Comparison of ENCODE assay signal across 25 cellular contexts in genomic region chr20:24816907-24817306, GRCh38.
DNase-seq lines count a peak whose midpoint lies in the region; ATAC-seq, FAIRE-seq and TF ChIP-seq lines count a peak whose summit lies in the region.
"Had no signal": no experiment of that assay in that cellular context is flagged by ENCODE, and none has a peak within 500 bp of the region (broad histone marks: within the 10 kb centered on the region; RNA-seq: fewer than 3 reads in every experiment).

No MANE protein-coding gene starts in this region.

- no peak overlapping the region for H3K9ac ChIP-seq in H9 (ENCODE audit: extremely low read depth, insufficient read length, low read length)

- no peak for FAIRE-seq in GM19239 (lab: Jason Lieb, UNC)
- FAIRE-seq: GM12891 had no signal

- H3K4me3 Mint-ChIP-seq in H9 (no peak overlapping the region), CD14-positive monocyte (no peak overlapping the region)
- no peak overlapping the region for H3K4me3 Mint-ChIP-seq in naive thymus-derived CD4-positive, alpha-beta T cell
- no peak overlapping the region for H3K4me3 Mint-ChIP-seq in activated CD4-positive, alpha-beta T cell treated with anti-CD3 and anti-CD28 coated beads, Interleukin-2, amount 10 ng/mL, durations not matched to agents 7 days and 5 days
- H3K4me3 Mint-ChIP-seq: B cell; CD4-positive, CD25-positive, alpha-beta regulatory T cell; IgD-negative memory B cell had no signal

- no peak overlapping the region for H2BK20ac ChIP-seq in H9 (ENCODE audit: low read depth, low read length, poor library complexity, severe bottlenecking)

- H4K20me1 ChIP-seq in H9 (ENCODE audit: control insufficient read depth, insufficient read depth, insufficient read length) = no peaks in the 10 kb centered on the region

- H3K23ac ChIP-seq in H9 (ENCODE audit: insufficient read length, low read depth, low read length) = no peak overlapping the region

- no peak overlapping the region for H2AFZ ChIP-seq in H9 (ENCODE audit: low read length)

- H2BK12ac ChIP-seq in H9 (ENCODE audit: insufficient read length, low read depth, low read length) = no peak overlapping the region

- no peak overlapping the region for H2BK5ac ChIP-seq in H9 (ENCODE audit: insufficient read length, low read length)

- TF ChIP-seq CTCF in H9 (conservative IDR thresholded peaks at IDR 0.05) (no peak), CD14-positive monocyte (IDR thresholded peaks at IDR 0.05) (no peak)

- H3K4me1 Mint-ChIP-seq in H9 (no peaks in the 10 kb centered on the region), CD14-positive monocyte (peaks cover 12% of the 10 kb centered on the region)
- peaks cover 0 to 3% (median 0%) of the 10 kb centered on the region in 7 donors for H3K4me1 Mint-ChIP-seq in naive thymus-derived CD4-positive, alpha-beta T cell
- peaks cover 4% of the 10 kb centered on the region for H3K4me1 Mint-ChIP-seq in activated CD4-positive, alpha-beta T cell treated with anti-CD3 and anti-CD28 coated beads, Interleukin-2, amount 10 ng/mL, durations not matched to agents 7 days and 5 days
- H3K4me1 Mint-ChIP-seq: CD4-positive, CD25-positive, alpha-beta regulatory T cell had no signal

- no CpG with 5 or more reads among the region's 4 CpGs for WGBS in H9 (ENCODE audit: extremely low coverage, insufficient read length, low lambda C conversion rate)

- CTCF ChIA-PET in naive thymus-derived CD4-positive, alpha-beta T cell (lab: Charles Lee) = no interaction called here
- CTCF ChIA-PET in activated CD4-positive, alpha-beta T cell treated with anti-CD3 and anti-CD28 coated beads, Interleukin-2, amount 10 ng/mL, durations not matched to agents 7 days and 5 days (lab: Charles Lee) = no interaction called here

- H3K14ac ChIP-seq in H9 (ENCODE audit: insufficient read depth, low read length) = no peak overlapping the region

- H3T11ph ChIP-seq in H9 (ENCODE audit: low read length) = no peak overlapping the region

- no peak overlapping the region for H3K4ac ChIP-seq in H9 (ENCODE audit: low read depth, low read length)

- POLR2A ChIA-PET in naive thymus-derived CD4-positive, alpha-beta T cell (lab: Charles Lee) = no interaction called here
- POLR2A ChIA-PET in activated CD4-positive, alpha-beta T cell treated with anti-CD3 and anti-CD28 coated beads, Interleukin-2, amount 10 ng/mL, durations not matched to agents 7 days and 5 days (lab: Charles Lee) = no interaction called here

- no peaks in the 10 kb centered on the region; a peak in 1 of 7 replicates for H3K36me3 Mint-ChIP-seq in H9 (ENCODE audit: insufficient read depth in 1 of 3, low read depth in 3 of 3)
- no peaks in the 10 kb centered on the region for H3K36me3 Mint-ChIP-seq in naive thymus-derived CD4-positive, alpha-beta T cell
- H3K36me3 Mint-ChIP-seq in CD14-positive monocyte = no peaks in the 10 kb centered on the region
- H3K36me3 Mint-ChIP-seq in activated CD4-positive, alpha-beta T cell treated with anti-CD3 and anti-CD28 coated beads, Interleukin-2, amount 10 ng/mL, durations not matched to agents 7 days and 5 days (ENCODE audit: low read depth) = no peaks in the 10 kb centered on the region
- H3K36me3 Mint-ChIP-seq: CD4-positive, CD25-positive, alpha-beta regulatory T cell; IgD-negative memory B cell had no signal

- DNase-seq in AML-193 (lab: John Stamatoyannopoulos, UW) (peak; percentile 37 to 46), H9 (no peak), RPMI8226 (peak; percentile 34), GM19239 (ENCODE audit: insufficient read length, low spot score) (no peak), CD14-positive monocyte (ENCODE audit: low spot score) (no peak)
- DNase-seq in naive thymus-derived CD4-positive, alpha-beta T cell = no peak
- no peak for DNase-seq in activated CD4-positive, alpha-beta T cell treated with anti-CD3 and anti-CD28 coated beads, Interleukin-2, amount 10 ng/mL, durations not matched to agents 7 days and 5 days
- DNase-seq: CD4-positive, CD25-positive, alpha-beta regulatory T cell; COR-L47; DMS79; GOT3; Karpas-422; NCI-H1092; NCI-H1436; NCI-H2029; NCI-H226; NCI-H510A treated with DMSO at 0.1 percent for 48 hours; NCI-H748 treated with DMSO at 0.1 percent for 48 hours; SHP77; T-helper 2 cell had no signal

- peak overlapping the region in 1 of 3 experiments; percentile 60; a peak in 1 of 7 replicates for H3K27ac Mint-ChIP-seq in H9
- no peak overlapping the region for H3K27ac Mint-ChIP-seq in naive thymus-derived CD4-positive, alpha-beta T cell
- H3K27ac Mint-ChIP-seq in CD14-positive monocyte = peak overlapping the region in 1 of 7 donors; percentile 31
- H3K27ac Mint-ChIP-seq in activated CD4-positive, alpha-beta T cell treated with anti-CD3 and anti-CD28 coated beads, Interleukin-2, amount 10 ng/mL, durations not matched to agents 7 days and 5 days = no peak overlapping the region
- H3K27ac Mint-ChIP-seq: B cell; CD4-positive, CD25-positive, alpha-beta regulatory T cell; IgD-negative memory B cell had no signal

- no peaks in the 10 kb centered on the region for H3K9me3 ChIP-seq in H9 (ENCODE audit: control insufficient read depth, low read depth, low read length)
- no peaks in the 10 kb centered on the region for H3K9me3 ChIP-seq in naive thymus-derived CD4-positive, alpha-beta T cell (ENCODE audit: control insufficient read depth in 2 of 3, low read length in 3 of 3)

- H2AK5ac ChIP-seq in H9 (ENCODE audit: insufficient read length, low read length) = no peak overlapping the region

- no peak overlapping the region for H4K91ac ChIP-seq in H9 (ENCODE audit: insufficient read length, low read depth, low read length)

- H3K27me3 ChIP-seq in H9 (ENCODE audit: insufficient read depth, low read length) = no peaks in the 10 kb centered on the region
- H3K27me3 ChIP-seq in naive thymus-derived CD4-positive, alpha-beta T cell (ENCODE audit: control insufficient read depth in 2 of 2, insufficient read depth in 2 of 2, low read length in 2 of 2) = no peaks in the 10 kb centered on the region

- H3K27ac ChIP-seq in H9 (ENCODE audit: insufficient read length, low read depth, low read length) = no peak overlapping the region
- no peak overlapping the region for H3K27ac ChIP-seq in naive thymus-derived CD4-positive, alpha-beta T cell (ENCODE audit: low read depth, low read length)
- H3K27ac ChIP-seq: SK-N-MC had no signal

- H2BK15ac ChIP-seq in H9 (ENCODE audit: low read depth, low read length) = no peak overlapping the region

- H3K56ac ChIP-seq in H9 (ENCODE audit: insufficient read length, low read depth, low read length) = no peak overlapping the region

- H3K4me1 ChIP-seq in H9 (ENCODE audit: insufficient read depth, low read length) = no peaks in the 10 kb centered on the region
- no peaks in the 10 kb centered on the region for H3K4me1 ChIP-seq in naive thymus-derived CD4-positive, alpha-beta T cell (ENCODE audit: control insufficient read depth in 2 of 2, insufficient read depth in 2 of 2, low read length in 2 of 2)

- H3K4me2 ChIP-seq in H9 (ENCODE audit: insufficient read depth, insufficient read length, low read length) = no peak overlapping the region

- intact Hi-C loops in naive thymus-derived CD4-positive, alpha-beta T cell (cut with micrococcal nuclease) = no loop called here
- intact Hi-C loops in CD14-positive monocyte (cut with micrococcal nuclease) = no loop called here

- no peak overlapping the region for H3K18ac ChIP-seq in H9 (ENCODE audit: insufficient read length, low read depth, low read length)

- peaks cover 0 to 6% of the 10 kb centered on the region in 2 experiments; a peak in 3 of 5 replicates for H3K9me3 Mint-ChIP-seq in H9
- H3K9me3 Mint-ChIP-seq in naive thymus-derived CD4-positive, alpha-beta T cell = peaks cover 0 to 4% (median 0%) of the 10 kb centered on the region in 11 donors
- peaks cover 0 to 6% (median 3%) of the 10 kb centered on the region in 7 donors for H3K9me3 Mint-ChIP-seq in CD14-positive monocyte
- peaks cover 3% of the 10 kb centered on the region for H3K9me3 Mint-ChIP-seq in activated CD4-positive, alpha-beta T cell treated with anti-CD3 and anti-CD28 coated beads, Interleukin-2, amount 10 ng/mL, durations not matched to agents 7 days and 5 days

- H3K79me2 ChIP-seq in H9 (ENCODE audit: insufficient read depth, low read length) = no peaks in the 10 kb centered on the region

- no peaks in the 10 kb centered on the region for H3K23me2 ChIP-seq in H9 (ENCODE audit: insufficient read length, low read depth, low read length, poor library complexity, severe bottlenecking)

- H3K27me3 Mint-ChIP-seq in H9 (ENCODE audit: low read depth) = peaks cover 2% of the 10 kb centered on the region
- peaks cover 0 to 15% (median 0%) of the 10 kb centered on the region in 5 donors for H3K27me3 Mint-ChIP-seq in naive thymus-derived CD4-positive, alpha-beta T cell
- H3K27me3 Mint-ChIP-seq in CD14-positive monocyte (ENCODE audit: low read depth in 3 of 3) = peaks cover 0 to 3% (median 0%) of the 10 kb centered on the region in 3 donors
- H3K27me3 Mint-ChIP-seq in activated CD4-positive, alpha-beta T cell treated with anti-CD3 and anti-CD28 coated beads, Interleukin-2, amount 10 ng/mL, durations not matched to agents 7 days and 5 days = no peaks in the 10 kb centered on the region
- H3K27me3 Mint-ChIP-seq: CD4-positive, CD25-positive, alpha-beta regulatory T cell had no signal

- ATAC-seq in naive thymus-derived CD4-positive, alpha-beta T cell = peak; percentile 38
- ATAC-seq in GM18520 (IDR thresholded peaks at IDR 0.05; ENCODE audit: unreplicated experiment) = no peak

- H4K8ac ChIP-seq in H9 (replicated peaks; ENCODE audit: insufficient read length, low read depth, low read length) = no peak overlapping the region

- H4K5ac ChIP-seq in H9 (ENCODE audit: insufficient read length, low read depth, low read length) = peak overlapping the region; percentile 44

- no peak overlapping the region for H3K4me3 ChIP-seq in naive thymus-derived CD4-positive, alpha-beta T cell (ENCODE audit: low read length)
- H3K4me3 ChIP-seq: SK-N-MC had no signal

- no peaks in the 10 kb centered on the region for H3K79me1 ChIP-seq in H9 (ENCODE audit: insufficient read depth, low read depth, low read length, poor library complexity, severe bottlenecking)

- no peaks in the 10 kb centered on the region for H3K36me3 ChIP-seq in naive thymus-derived CD4-positive, alpha-beta T cell (ENCODE audit: control insufficient read depth in 2 of 3, insufficient read depth in 3 of 3, low read length in 3 of 3)

- H2BK120ac ChIP-seq in H9 (ENCODE audit: low read depth, low read length, poor library complexity, severe bottlenecking) = no peak overlapping the region

Comparison
In these comparisons a context has a peak if more than half of its experiments do, and no peak if none do; other contexts are left out.
1. DNase-seq: peak in AML-193 (2 of 2) and RPMI8226 (single experiment); none in H9 (single experiment), naive thymus-derived CD4-positive, alpha-beta T cell (0 of 9), GM19239 (single experiment), CD14-positive monocyte (single experiment) and activated CD4-positive, alpha-beta T cell treated with anti-CD3 and anti-CD28 coated beads, Interleukin-2, amount 10 ng/mL, durations not matched to agents 7 days and 5 days (single experiment).